In genomic region chr13:19863323-19864017, GRCh38 we compare ENCODE assay signal across 8 cellular contexts. TPM values are rescaled to one million over a fixed set of nuclear protein-coding genes. Genes with fewer than 3 reads are reported as not detected.
DNase-seq lines count a peak whose midpoint lies in the region; ATAC-seq and TF ChIP-seq lines count a peak whose summit lies in the region.

Gene ZMYM5 (minus strand): TSS chr13:19863649. CDS start chr13:19852180, 11,469 bp downstream.

- H3K4me3 ChIP-seq in KMS-11 (IDR thresholded peaks at IDR 0.05; ENCODE audit: insufficient read depth, low read depth, low read length) (no peak within 1 kb of the TSS), Peyer's patch (peak within 1 kb of the TSS; percentile 75 to 94 (median 92)), esophagus muscularis mucosa (peak within 1 kb of the TSS; percentile 79 to 97 (median 90))

- H3K4me1 ChIP-seq in KMS-11 (ENCODE audit: low read depth, poor library complexity, severe bottlenecking) = peaks cover 15% of the 10 kb centered on the region
- peaks cover 0 to 17% (median 5%) of the 10 kb centered on the region in 4 donors for H3K4me1 ChIP-seq in Peyer's patch
- H3K4me1 ChIP-seq in esophagus muscularis mucosa = peaks cover 11 to 43% (median 38%) of the 10 kb centered on the region in 4 donors

- H3K9me3 ChIP-seq in Peyer's patch (no peaks in the 10 kb centered on the region), esophagus muscularis mucosa (no peaks in the 10 kb centered on the region)

- DNase-seq in DMS53 (lab: John Stamatoyannopoulos, UW) (peak; percentile 99), Peyer's patch (peak; percentile 96 to 99 (median 99)), esophagus muscularis mucosa (ENCODE audit: extremely low spot score) (peak; percentile 99), myocyte (ENCODE audit: low read depth) (peak; percentile 99)
- DNase-seq in activated T-cell treated with anti-CD3 and anti-CD28 coated beads, Interleukin-2, amount 50 U/mL, for 72 hours = peak; percentile 97 to 99
- peak; percentile 96 to 98 for DNase-seq in stimulated activated CD8-positive, alpha-beta memory T cell treated with anti-CD3 and anti-CD28 coated beads, Interleukin-7, amount 100 ng/mL, for 48 hours (ENCODE audit: extremely low read depth in 1 of 2, low read depth in 1 of 2)

- peak within 1 kb of the TSS; percentile 97 for H3K27ac Mint-ChIP-seq in activated T-cell treated with anti-CD3 and anti-CD28 coated beads, Interleukin-2, amount 50 U/mL, for 72 hours

- no peak for TF ChIP-seq CTCF in KMS-11 (conservative IDR thresholded peaks at IDR 0.05; ENCODE audit: low read depth, low read length)
- TF ChIP-seq CTCF in Peyer's patch (IDR thresholded peaks at IDR 0.05) = peak in 1 of 6 experiments; percentile 34
- TF ChIP-seq CTCF in esophagus muscularis mucosa (IDR thresholded peaks at IDR 0.05) = no peak

- peak within 1 kb of the TSS; percentile 46 for H2AFZ ChIP-seq in KMS-11 (ENCODE audit: low read depth)

- H3K79me2 ChIP-seq in KMS-11 (ENCODE audit: insufficient read depth, low read depth) = peaks cover 41% of the 10 kb centered on the region; the same call in 1 of the 2 replicates

- H3K36me3 ChIP-seq in KMS-11 (ENCODE audit: insufficient read depth) = no peaks in the 10 kb centered on the region
- peaks cover 0 to 9% (median 0%) of the 10 kb centered on the region in 3 donors for H3K36me3 ChIP-seq in Peyer's patch
- peaks cover 0 to 7% (median 3%) of the 10 kb centered on the region in 4 donors for H3K36me3 ChIP-seq in esophagus muscularis mucosa

- intact Hi-C loops in esophagus muscularis mucosa (cut with DNase I) = loop anchor here (2.0 to 10.0 kb wide), 4 partner anchors 81 to 229 kb away; partner anchors contain the start of genes MPHOSPH8 and PSPC1

- no peak for TF ChIP-seq EP300 in esophagus muscularis mucosa (IDR thresholded peaks at IDR 0.05)

- H3K27me3 Mint-ChIP-seq in activated T-cell treated with anti-CD3 and anti-CD28 coated beads, Interleukin-2, amount 50 U/mL, for 72 hours (ENCODE audit: low read depth) = no peaks in the 10 kb centered on the region

- H3K27me3 ChIP-seq in KMS-11 (ENCODE audit: insufficient read depth, low read depth) (no peaks in the 10 kb centered on the region), Peyer's patch (no peaks in the 10 kb centered on the region), esophagus muscularis mucosa (no peaks in the 10 kb centered on the region)

- no peaks in the 10 kb centered on the region for H4K20me1 ChIP-seq in KMS-11 (ENCODE audit: insufficient read depth)

- TF ChIP-seq POLR2A in Peyer's patch (IDR thresholded peaks at IDR 0.05) (peak; percentile 88 to 92), esophagus muscularis mucosa (IDR thresholded peaks at IDR 0.05; ENCODE audit: low read depth) (peak; percentile 55)

- peak within 1 kb of the TSS; percentile 95 for H3K9ac ChIP-seq in KMS-11

- H3K36me3 Mint-ChIP-seq in activated T-cell treated with anti-CD3 and anti-CD28 coated beads, Interleukin-2, amount 50 U/mL, for 72 hours (ENCODE audit: insufficient read depth in 2 of 2) = peaks cover 9 to 10% of the 10 kb centered on the region in 2 donors

- H3K9me3 Mint-ChIP-seq in activated T-cell treated with anti-CD3 and anti-CD28 coated beads, Interleukin-2, amount 50 U/mL, for 72 hours = no peaks in the 10 kb centered on the region

- peak; percentile 88 for ATAC-seq in GM21723 (IDR thresholded peaks at IDR 0.05; ENCODE audit: unreplicated experiment)
- peak; percentile 89 for ATAC-seq in activated T-cell treated with anti-CD3 and anti-CD28 coated beads, Interleukin-2, amount 50 U/mL, for 72 hours (replicated peaks in 1 of 2)

- H3K27ac ChIP-seq in KMS-11 = peak within 1 kb of the TSS; percentile 100
- peak within 1 kb of the TSS; percentile 93 to 99 (median 98) for H3K27ac ChIP-seq in Peyer's patch
- H3K27ac ChIP-seq in esophagus muscularis mucosa (replicated peaks in 1 of 4) = peak within 1 kb of the TSS; percentile 97 to 99 (median 99)

- H3K4me3 Mint-ChIP-seq in activated T-cell treated with anti-CD3 and anti-CD28 coated beads, Interleukin-2, amount 50 U/mL, for 72 hours = peak within 1 kb of the TSS; percentile 97 to 99

- peak within 1 kb of the TSS; percentile 57 for H3K4me2 ChIP-seq in KMS-11

- WGBS in esophagus muscularis mucosa = 0% methylated on average over 6 of the region's 77 CpGs

- peaks cover 28% of the 10 kb centered on the region for H3K4me1 Mint-ChIP-seq in activated T-cell treated with anti-CD3 and anti-CD28 coated beads, Interleukin-2, amount 50 U/mL, for 72 hours (ENCODE audit: low read depth)

RNA-seq across cellular contexts. Expression of gene ZMYM5, which starts in this region (rescaled TPM):
- total RNA-seq in Peyer's patch (10 to 100 TPM; 10.5 to 27.2 (median 16.1) TPM), esophagus muscularis mucosa (10 to 100 TPM in 3 of 4 donors, 1 to 10 TPM in 1; 9.7 to 13.4 (median 11.9) TPM), myocyte (10.6 and 11.2 TPM in 2 replicates)
- 10 to 100 TPM; 23.6 to 29.0 TPM for total RNA-seq in activated T-cell treated with anti-CD3 and anti-CD28 coated beads, Interleukin-2, amount 50 U/mL, for 72 hours
- polyA plus RNA-seq in myocyte (2012) = 5.5 TPM
